ENCODE assay signal across 8 cellular contexts in genomic region chr5:6745706-6746217, GRCh38. TPM values are rescaled to one million over a fixed set of nuclear protein-coding genes. Genes with fewer than 3 reads are reported as not detected.
DNase-seq lines count a peak whose midpoint lies in the region; ATAC-seq and TF ChIP-seq lines count a peak whose summit lies in the region.

No MANE protein-coding gene starts in this region.

- no peak overlapping the region for H3K27ac Mint-ChIP-seq in natural killer cell

- no peak overlapping the region for H2BK12ac ChIP-seq in neuronal stem cell (ENCODE audit: low read length)

- H3K27me3 ChIP-seq in neuronal stem cell (ENCODE audit: control insufficient read depth in 3 of 3, insufficient read depth in 3 of 3, low read depth in 1 of 3, low read length in 3 of 3) = no peaks in the 10 kb centered on the region

- no peak overlapping the region for H2AK5ac ChIP-seq in neuronal stem cell (ENCODE audit: low read depth, low read length)

- DNase-seq in NCI-H1436 (lab: John Stamatoyannopoulos, UW) (peak; percentile 31), NCI-H1436 treated with DMSO at 0.1 percent for 48 hours (lab: John Stamatoyannopoulos, UW) (no peak), HuH-7 (ENCODE audit: low spot score) (peak; percentile 42), RPMI8226 (peak; percentile 30), epithelial cell of proximal tubule (ENCODE audit: low read depth) (no peak), natural killer cell (no peak), neuronal stem cell (ENCODE audit: low spot score) (no peak)

- H3K9me3 ChIP-seq in neuronal stem cell (replicated peaks in 1 of 2; ENCODE audit: control insufficient read depth in 2 of 2, insufficient read depth in 1 of 2, low read depth in 1 of 2, low read length in 2 of 2) = no peaks in the 10 kb centered on the region

- H4K8ac ChIP-seq in neuronal stem cell (ENCODE audit: low read depth, low read length) = no peak overlapping the region

- H3K4ac ChIP-seq in neuronal stem cell (ENCODE audit: low read length) = no peak overlapping the region

- ATAC-seq in GM19463 (IDR thresholded peaks at IDR 0.05; ENCODE audit: unreplicated experiment) (peak; percentile 85), natural killer cell (peak; percentile 65 to 71 (median 67))

- H2AFZ ChIP-seq in neuronal stem cell (ENCODE audit: low read length) = no peak overlapping the region

- intact Hi-C loops in natural killer cell (cut with micrococcal nuclease) = loop anchor here (1.0 to 10.0 kb wide), 3 partner anchors 112 to 1601 kb away; partner anchors contain the start of genes ADAMTS16, NSUN2 and SRD5A1

- TF ChIP-seq CTCF in epithelial cell of proximal tubule (conservative IDR thresholded peaks at IDR 0.05; ENCODE audit: low read depth, low read length) (peak; percentile 85), natural killer cell (IDR thresholded peaks at IDR 0.05) (peak; percentile 70)

- H3K36me3 Mint-ChIP-seq in natural killer cell = peaks cover 8% of the 10 kb centered on the region

- H3K18ac ChIP-seq in neuronal stem cell (ENCODE audit: low read length) = no peak overlapping the region

- no peaks in the 10 kb centered on the region for H3K9me3 Mint-ChIP-seq in natural killer cell

- H3K9ac ChIP-seq in neuronal stem cell (ENCODE audit: low read depth, low read length, poor library complexity) = no peak overlapping the region

- no CpG with 5 or more reads among the region's 10 CpGs for WGBS in neuronal stem cell (ENCODE audit: extremely low coverage in 2 of 2, insufficient read length in 2 of 2, insufficient replicate concordance in 1 of 2), 2 donors

- H2BK15ac ChIP-seq in neuronal stem cell (ENCODE audit: low read length) = no peak overlapping the region

- peaks cover 0 to 3% of the 10 kb centered on the region in 2 donors for H3K4me1 ChIP-seq in neuronal stem cell (ENCODE audit: control insufficient read depth in 2 of 2, insufficient read depth in 1 of 2, low read depth in 1 of 2, low read length in 2 of 2)

- no peak overlapping the region for H3K4me3 Mint-ChIP-seq in natural killer cell

- H3K4me2 ChIP-seq in neuronal stem cell (ENCODE audit: insufficient read depth, low read length, poor library complexity, severe bottlenecking) = no peak overlapping the region

- H3K27ac ChIP-seq in neuronal stem cell (replicated peaks; ENCODE audit: low read length) = no peak overlapping the region

- H3K36me3 ChIP-seq in neuronal stem cell (replicated peaks in 1 of 2; ENCODE audit: control insufficient read depth in 2 of 2, insufficient read depth in 2 of 2, low read length in 2 of 2) = peaks cover 22 to 99% of the 10 kb centered on the region in 2 donors

- H3K79me1 ChIP-seq in neuronal stem cell (ENCODE audit: low read depth, low read length) = peaks cover 11% of the 10 kb centered on the region

- H3K4me3 ChIP-seq in epithelial cell of proximal tubule (ENCODE audit: low read depth, low read length) = no peak overlapping the region
- H3K4me3 ChIP-seq in neuronal stem cell (ENCODE audit: low read length in 2 of 2) = no peak overlapping the region

- no peak overlapping the region for H4K91ac ChIP-seq in neuronal stem cell (ENCODE audit: low read depth, low read length, poor library complexity)

- no peaks in the 10 kb centered on the region for H3K27me3 Mint-ChIP-seq in natural killer cell (ENCODE audit: low read depth in 2 of 2)

- no peak overlapping the region for H3K14ac ChIP-seq in neuronal stem cell (ENCODE audit: low read length)

- H2BK5ac ChIP-seq in neuronal stem cell (ENCODE audit: low read length) = no peak overlapping the region

- no peak overlapping the region for H3K23ac ChIP-seq in neuronal stem cell (ENCODE audit: low read depth, low read length, poor library complexity)

- peaks cover 4 to 6% of the 10 kb centered on the region in 2 donors for H3K4me1 Mint-ChIP-seq in natural killer cell

- no peak overlapping the region for H2BK120ac ChIP-seq in neuronal stem cell (ENCODE audit: low read depth, low read length)

RNA-seq across cellular contexts. Expression of gene TENT4A, which starts 32.5 kb away (rescaled TPM):
- total RNA-seq in epithelial cell of proximal tubule = 15.7 and 16.1 TPM in 2 replicates
- total RNA-seq in natural killer cell = 10 to 100 TPM; 36.0 to 65.6 (median 44.9) TPM
- 27.1 TPM for polyA plus RNA-seq in neuronal stem cell (2013, experiment 1 of 2)
- polyA plus RNA-seq in neuronal stem cell (2013, experiment 2 of 2) = 25.7 TPM

Comparison
In these comparisons a context has a peak if more than half of its experiments do, and no peak if none do; other contexts are left out.
1. DNase-seq: peak in NCI-H1436 (single experiment), HuH-7 (single experiment) and RPMI8226 (single experiment); none in NCI-H1436 treated with DMSO at 0.1 percent for 48 hours (single experiment), epithelial cell of proximal tubule (single experiment), natural killer cell (single experiment) and neuronal stem cell (single experiment).